ENCODE assay signal across 15 cellular contexts in the genomic region with DNA sequence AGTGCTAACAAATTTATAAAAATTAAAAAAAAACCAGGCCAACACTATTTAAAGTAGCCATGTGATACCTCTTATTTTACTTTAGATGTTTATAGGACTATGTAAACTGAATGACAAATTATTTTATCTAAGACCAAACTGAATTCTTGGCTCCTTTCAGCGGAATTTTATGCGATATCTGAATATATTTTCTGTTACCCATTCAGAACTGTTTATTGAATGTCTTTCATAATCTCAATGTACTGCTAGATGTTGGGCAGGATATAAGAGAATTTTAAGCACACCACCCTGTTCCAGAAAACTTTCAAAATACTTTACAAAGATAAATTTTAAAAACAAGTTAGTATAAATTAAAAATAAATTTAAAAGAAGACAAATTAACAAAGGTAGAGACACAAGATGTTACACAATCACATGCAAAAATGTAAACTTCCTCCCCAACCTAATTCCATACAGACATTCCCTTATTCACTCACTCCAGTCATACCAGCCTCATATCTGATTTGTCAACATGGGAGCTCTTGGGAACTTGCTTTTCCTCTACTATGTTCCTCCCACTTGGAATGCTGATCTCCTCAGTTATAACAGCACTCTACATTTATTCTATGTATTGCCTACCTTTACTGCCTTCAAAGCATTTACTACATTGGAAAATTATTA.
DNase-seq lines count a peak whose midpoint lies in the region; ATAC-seq, FAIRE-seq and TF ChIP-seq lines count a peak whose summit lies in the region.
"Had no signal": no experiment of that assay in that cellular context is flagged by ENCODE, and none has a peak within 500 bp of the region (broad histone marks: within the 10 kb centered on the region; RNA-seq: fewer than 3 reads in every experiment).

No MANE protein-coding gene starts in this region.

- TF ChIP-seq CTCF in bronchial epithelial cell (IDR thresholded peaks at IDR 0.05; ENCODE audit: insufficient read depth, low read length, severe bottlenecking) (no peak), mesothelial cell of epicardium (IDR thresholded peaks at IDR 0.05; ENCODE audit: unreplicated experiment) (no peak)

- no peaks in the 10 kb centered on the region for H3K36me3 Mint-ChIP-seq in effector memory CD8-positive, alpha-beta T cell (ENCODE audit: insufficient read depth)
- no peaks in the 10 kb centered on the region for H3K36me3 Mint-ChIP-seq in mesothelial cell of epicardium

- no peaks in the 10 kb centered on the region for H3K27me3 Mint-ChIP-seq in effector memory CD8-positive, alpha-beta T cell
- no peaks in the 10 kb centered on the region for H3K27me3 Mint-ChIP-seq in mesothelial cell of epicardium (ENCODE audit: low read depth)
- H3K27me3 Mint-ChIP-seq: B cell; CD4-positive, alpha-beta T cell had no signal

- H3K4me3 ChIP-seq in ACC112 (ENCODE audit: low read depth, low read length) (no peak overlapping the region), bronchial epithelial cell (ENCODE audit: low read depth, low read length) (no peak overlapping the region)
- H3K4me3 ChIP-seq: GM23338 had no signal

- peaks cover 13% of the 10 kb centered on the region for H3K4me1 ChIP-seq in ACC112 (ENCODE audit: control insufficient read depth, insufficient read depth, low read length, unreplicated experiment)

- no peak overlapping the region for H3K27ac Mint-ChIP-seq in effector memory CD8-positive, alpha-beta T cell
- no peak overlapping the region for H3K27ac Mint-ChIP-seq in mesothelial cell of epicardium
- H3K27ac Mint-ChIP-seq: B cell; CD4-positive, alpha-beta T cell; GM23338 had no signal

- no peaks in the 10 kb centered on the region for H3K79me2 ChIP-seq in ACC112 (ENCODE audit: control insufficient read depth, insufficient read depth, low read length, unreplicated experiment)

- H3K27me3 ChIP-seq in ACC112 (ENCODE audit: insufficient read depth, low read length) (no peaks in the 10 kb centered on the region), bronchial epithelial cell (ENCODE audit: control insufficient read depth, insufficient read depth, low read length) (no peaks in the 10 kb centered on the region)

- H3K27ac ChIP-seq in ACC112 (ENCODE audit: low read depth, low read length) = no peak overlapping the region

- no peak overlapping the region for H3K4me3 Mint-ChIP-seq in effector memory CD8-positive, alpha-beta T cell
- no peak overlapping the region for H3K4me3 Mint-ChIP-seq in mesothelial cell of epicardium
- H3K4me3 Mint-ChIP-seq: B cell; CD4-positive, alpha-beta T cell; GM23338 had no signal

- H2AFZ ChIP-seq in ACC112 (ENCODE audit: low read length, unreplicated experiment) = peak overlapping the region; percentile 4
- H2AFZ ChIP-seq: GM23338 had no signal

- H3K4me1 Mint-ChIP-seq in effector memory CD8-positive, alpha-beta T cell (ENCODE audit: low read depth in 2 of 2) = no peaks in the 10 kb centered on the region
- H3K4me1 Mint-ChIP-seq in mesothelial cell of epicardium = no peaks in the 10 kb centered on the region
- H3K4me1 Mint-ChIP-seq: B cell had no signal

- DNase-seq in HCEC 1CT (peak; percentile 36), bronchial epithelial cell (ENCODE audit: low read depth) (peak; percentile 59), iris pigment epithelial cell (ENCODE audit: low read depth) (peak; percentile 30), mesothelial cell of epicardium (ENCODE audit: low spot score in 2 of 2, unreplicated experiment in 2 of 2) (no peak)
- no peak for DNase-seq in effector memory CD8-positive, alpha-beta T cell
- DNase-seq: C1 segment of cervical spinal cord; Calu3; CD4-positive, alpha-beta T cell; DMS 273 treated with DMSO at 0.1 percent for 48 hours; H7 had no signal

- no peaks in the 10 kb centered on the region for H3K36me3 ChIP-seq in ACC112 (ENCODE audit: insufficient read depth, low read length)
- H3K36me3 ChIP-seq in bronchial epithelial cell (ENCODE audit: control insufficient read depth, insufficient read depth, low read length) = no peaks in the 10 kb centered on the region

- FAIRE-seq in bronchial epithelial cell (lab: Jason Lieb, UNC) = no peak
- FAIRE-seq: GM12891 had no signal

- H3K9me3 Mint-ChIP-seq in effector memory CD8-positive, alpha-beta T cell = no peaks in the 10 kb centered on the region
- peaks cover 14% of the 10 kb centered on the region for H3K9me3 Mint-ChIP-seq in mesothelial cell of epicardium
- H3K9me3 Mint-ChIP-seq: CD4-positive, alpha-beta T cell; GM23338 had no signal

- no peak for ATAC-seq in effector memory CD8-positive, alpha-beta T cell (replicated peaks)
- no peak for ATAC-seq in HG03521 (IDR thresholded peaks at IDR 0.05; ENCODE audit: unreplicated experiment)
- ATAC-seq: GM23338 had no signal

Comparison
In these comparisons a context has a peak if more than half of its experiments do, and no peak if none do; other contexts are left out.
1. DNase-seq: peak in HCEC 1CT (single experiment), bronchial epithelial cell (single experiment) and iris pigment epithelial cell (single experiment); none in effector memory CD8-positive, alpha-beta T cell (0 of 3) and mesothelial cell of epicardium (0 of 2).